In the genomic region with DNA sequence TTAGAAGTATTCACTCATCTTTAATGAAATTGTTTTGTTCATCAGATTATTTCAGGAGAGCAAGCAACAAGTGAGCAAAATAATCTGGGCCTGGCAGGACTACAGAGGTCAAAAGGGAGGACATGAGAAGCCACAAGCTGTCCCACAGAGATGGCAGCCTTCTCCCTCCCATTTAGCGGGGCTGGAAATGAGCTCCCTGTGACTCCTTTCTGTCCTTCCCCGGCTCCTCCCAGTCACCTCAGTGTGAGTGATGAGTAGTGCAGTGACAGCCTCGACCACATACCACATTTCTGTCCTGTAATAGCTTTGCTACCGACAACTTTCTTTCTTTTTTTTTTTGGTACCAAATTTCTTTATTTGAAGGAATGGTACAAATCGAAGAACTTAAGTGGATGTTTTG, we compare ENCODE assay signal across 19 cellular contexts. TPM values are rescaled to one million over a fixed set of nuclear protein-coding genes. Genes with fewer than 3 reads are reported as not detected.
DNase-seq lines count a peak whose midpoint lies in the region; ATAC-seq, FAIRE-seq and TF ChIP-seq lines count a peak whose summit lies in the region.
"Had no signal": no experiment of that assay in that cellular context is flagged by ENCODE, and none has a peak within 500 bp of the region (broad histone marks: within the 10 kb centered on the region; RNA-seq: fewer than 3 reads in every experiment).

No MANE protein-coding gene starts in this region.

- intact Hi-C loops in right cardiac atrium (cut with DNase I) = no loop called here

- H3K4me1 ChIP-seq in right cardiac atrium (ENCODE audit: control insufficient read depth, insufficient read depth, low read length) = peaks cover 13% of the 10 kb centered on the region
- H3K4me1 ChIP-seq: SJSA1 had no signal

- no peak overlapping the region for H3K4me3 ChIP-seq in right cardiac atrium (ENCODE audit: low read length)
- H3K4me3 ChIP-seq: GM23338, SJSA1, tibial nerve had no signal

- H3K9me3 ChIP-seq in right cardiac atrium (ENCODE audit: control insufficient read depth, low read length) = no peaks in the 10 kb centered on the region
- H3K9me3 ChIP-seq: Caco-2, SJSA1, tibial nerve had no signal

- peak; percentile 25 for DNase-seq in activated naive CD4-positive, alpha-beta T cell treated with Interleukin-2 at 50 U/mL for 16 hours
- no peak for DNase-seq in activated naive CD4-positive, alpha-beta T cell (lab: John Stamatoyannopoulos, UW)
- peak; percentile 71 for DNase-seq in activated CD8-positive, alpha-beta memory T cell treated with anti-CD3 and anti-CD28 coated beads, Interleukin-2, amount 10 ng/mL, durations not matched to agents 7 days and 5 days
- DNase-seq in right cardiac atrium (peak in 1 of 3 donors; percentile 58), NCI-H2227 (lab: John Stamatoyannopoulos, UW; ENCODE audit: unreplicated experiment) (no peak), SIG-M5 (lab: John Stamatoyannopoulos, UW) (no peak), GM12892 (ENCODE audit: insufficient read length) (no peak)
- DNase-seq in stimulated activated effector memory CD8-positive, alpha-beta T cell treated with anti-CD3 and anti-CD28 coated beads, Interleukin-12 subunit alpha, Interleukin-12 subunit beta, amount 100 ng/mL, for 72 hours (ENCODE audit: low spot score in 2 of 2) = peak; percentile 14 to 66
- DNase-seq: Caco-2, cerebellar nuclear complex, glutamatergic neuron, naive B cell, NCI-H2171, WERI-Rb-1 had no signal

- no peak overlapping the region for H3K27ac Mint-ChIP-seq in activated CD8-positive, alpha-beta memory T cell treated with anti-CD3 and anti-CD28 coated beads, Interleukin-2, amount 10 ng/mL, durations not matched to agents 7 days and 5 days
- H3K27ac Mint-ChIP-seq in stimulated activated effector memory CD8-positive, alpha-beta T cell treated with anti-CD3 and anti-CD28 coated beads, Interleukin-12 subunit alpha, Interleukin-12 subunit beta, amount 100 ng/mL, for 72 hours = no peak overlapping the region
- H3K27ac Mint-ChIP-seq: GM23338 had no signal

- FAIRE-seq in GM12892 (lab: Jason Lieb, UNC) = no peak

- no peak for TF ChIP-seq POLR2A in GM12892 (IDR thresholded peaks at IDR 0.05; ENCODE audit: low read depth, low read length)

- CTCF ChIA-PET in activated CD8-positive, alpha-beta memory T cell treated with anti-CD3 and anti-CD28 coated beads, Interleukin-2, amount 10 ng/mL, durations not matched to agents 7 days and 5 days (lab: Charles Lee) = interaction anchor here (0.6 to 2.4 kb wide), 2 partner anchors 30 to 83 kb away, joined by 3 to 7 read pairs; no protein-coding TSS in a partner anchor

- no peaks in the 10 kb centered on the region for H3K27me3 ChIP-seq in right cardiac atrium (ENCODE audit: control insufficient read depth, insufficient read depth)
- H3K27me3 ChIP-seq: SJSA1, tibial nerve had no signal

- no peaks in the 10 kb centered on the region for H3K9me3 Mint-ChIP-seq in activated CD8-positive, alpha-beta memory T cell treated with anti-CD3 and anti-CD28 coated beads, Interleukin-2, amount 10 ng/mL, durations not matched to agents 7 days and 5 days (ENCODE audit: low read depth)
- H3K9me3 Mint-ChIP-seq in stimulated activated effector memory CD8-positive, alpha-beta T cell treated with anti-CD3 and anti-CD28 coated beads, Interleukin-12 subunit alpha, Interleukin-12 subunit beta, amount 100 ng/mL, for 72 hours = no peaks in the 10 kb centered on the region
- H3K9me3 Mint-ChIP-seq: GM23338, naive B cell had no signal

- 69% methylated on average over 5 of the region's 5 CpGs for WGBS in right cardiac atrium

- peak overlapping the region; percentile 25 for H3K27ac ChIP-seq in right cardiac atrium (ENCODE audit: low read length)
- H3K27ac ChIP-seq: epithelial cell of prostate, HL-60, SJSA1, tibial nerve, WERI-Rb-1 had no signal

- peaks cover 43% of the 10 kb centered on the region for H3K4me1 Mint-ChIP-seq in activated CD8-positive, alpha-beta memory T cell treated with anti-CD3 and anti-CD28 coated beads, Interleukin-2, amount 10 ng/mL, durations not matched to agents 7 days and 5 days
- H3K4me1 Mint-ChIP-seq in stimulated activated effector memory CD8-positive, alpha-beta T cell treated with anti-CD3 and anti-CD28 coated beads, Interleukin-12 subunit alpha, Interleukin-12 subunit beta, amount 100 ng/mL, for 72 hours = peaks cover 90% of the 10 kb centered on the region

- H3K36me3 Mint-ChIP-seq in activated CD8-positive, alpha-beta memory T cell treated with anti-CD3 and anti-CD28 coated beads, Interleukin-2, amount 10 ng/mL, durations not matched to agents 7 days and 5 days = peaks cover 24% of the 10 kb centered on the region
- peaks cover 36% of the 10 kb centered on the region for H3K36me3 Mint-ChIP-seq in stimulated activated effector memory CD8-positive, alpha-beta T cell treated with anti-CD3 and anti-CD28 coated beads, Interleukin-12 subunit alpha, Interleukin-12 subunit beta, amount 100 ng/mL, for 72 hours

- no peak overlapping the region for H3K4me3 Mint-ChIP-seq in activated CD8-positive, alpha-beta memory T cell treated with anti-CD3 and anti-CD28 coated beads, Interleukin-2, amount 10 ng/mL, durations not matched to agents 7 days and 5 days
- H3K4me3 Mint-ChIP-seq in stimulated activated effector memory CD8-positive, alpha-beta T cell treated with anti-CD3 and anti-CD28 coated beads, Interleukin-12 subunit alpha, Interleukin-12 subunit beta, amount 100 ng/mL, for 72 hours = no peak overlapping the region
- H3K4me3 Mint-ChIP-seq: GM23338 had no signal

- H3K27me3 Mint-ChIP-seq in activated CD8-positive, alpha-beta memory T cell treated with anti-CD3 and anti-CD28 coated beads, Interleukin-2, amount 10 ng/mL, durations not matched to agents 7 days and 5 days = no peaks in the 10 kb centered on the region
- H3K27me3 Mint-ChIP-seq: naive B cell had no signal

- ATAC-seq in activated CD8-positive, alpha-beta memory T cell treated with anti-CD3 and anti-CD28 coated beads, Interleukin-2, amount 10 ng/mL, durations not matched to agents 7 days and 5 days = peak; percentile 95
- ATAC-seq in right cardiac atrium = peak; percentile 77 to 84
- peak; percentile 100 for ATAC-seq in stimulated activated effector memory CD8-positive, alpha-beta T cell treated with anti-CD3 and anti-CD28 coated beads, Interleukin-12 subunit alpha, Interleukin-12 subunit beta, amount 100 ng/mL, for 72 hours
- ATAC-seq: GM23338 had no signal

RNA-seq across cellular contexts. Expression of a gene that starts 38.0 kb away (rescaled TPM):
- total RNA-seq in activated CD8-positive, alpha-beta memory T cell treated with anti-CD3 and anti-CD28 coated beads, Interleukin-2, amount 10 ng/mL, durations not matched to agents 7 days and 5 days = 100 to 1,000 TPM; 184 to 238 TPM
- 100 to 1,000 TPM; 228 to 242 (median 238) TPM for total RNA-seq in right cardiac atrium
- polyA plus RNA-seq in right cardiac atrium = 192 TPM
- 102 TPM for polyA plus RNA-seq in GM12892 (2012; ENCODE audit: missing spikeins)

Comparison
In these comparisons a context has a peak if more than half of its experiments do, and no peak if none do; other contexts are left out.
1. DNase-seq: peak in activated naive CD4-positive, alpha-beta T cell treated with Interleukin-2 at 50 U/mL for 16 hours (single experiment), activated CD8-positive, alpha-beta memory T cell treated with anti-CD3 and anti-CD28 coated beads, Interleukin-2, amount 10 ng/mL, durations not matched to agents 7 days and 5 days (single experiment) and stimulated activated effector memory CD8-positive, alpha-beta T cell treated with anti-CD3 and anti-CD28 coated beads, Interleukin-12 subunit alpha, Interleukin-12 subunit beta, amount 100 ng/mL, for 72 hours (2 of 2); none in activated naive CD4-positive, alpha-beta T cell (0 of 4), NCI-H2227 (single experiment), SIG-M5 (single experiment) and GM12892 (single experiment).
2. Peak in every context shown above with its lines, with median percentiles within 50 percentile points of each other: ATAC-seq.